21 cellular contexts compared by ENCODE assay signal in genomic region chr3:13104511-13104910, GRCh38. TPM values are rescaled to one million over a fixed set of nuclear protein-coding genes. Genes with fewer than 3 reads are reported as not detected.
DNase-seq lines count a peak whose midpoint lies in the region; ATAC-seq and TF ChIP-seq lines count a peak whose summit lies in the region.
"Had no signal": no experiment of that assay in that cellular context is flagged by ENCODE, and none has a peak within 500 bp of the region (broad histone marks: within the 10 kb centered on the region; RNA-seq: fewer than 3 reads in every experiment).

No MANE protein-coding gene starts in this region.

- H3K36me3 Mint-ChIP-seq in GM23338 (ENCODE audit: low read depth): no peaks in the 10 kb centered on the region
- H3K36me3 Mint-ChIP-seq: CD8-positive, alpha-beta T cell had no signal

- DNase-seq in GM23338 (ENCODE audit: low spot score) (no peak), iPS-NIHi11 (ENCODE audit: low spot score) (peak; percentile 42), osteoblast (ENCODE audit: insufficient read length, low spot score, missing footprints) (peak; percentile 23), NCI-H1930 (lab: John Stamatoyannopoulos, UW) (no peak)
- DNase-seq: CD8-positive, alpha-beta T cell; DND-41; IMR-90; NCI-H1092 treated with DMSO at 0.1 percent for 48 hours; NCI-H1436 treated with DMSO at 0.1 percent for 48 hours; NCI-H2029; NCI-H226; NCI-H510A treated with DMSO at 0.1 percent for 48 hours; NCI-H748 treated with DMSO at 0.1 percent for 48 hours; SJCRH30 had no signal

- H3K27me3 ChIP-seq in GM23338 (ENCODE audit: insufficient read depth) (no peaks in the 10 kb centered on the region), osteoblast (ENCODE audit: insufficient read depth, low read length) (no peaks in the 10 kb centered on the region)
- H3K27me3 ChIP-seq: SJCRH30 had no signal

- no peaks in the 10 kb centered on the region for H3K4me1 ChIP-seq in GM23338 (ENCODE audit: insufficient read depth)
- H3K4me1 ChIP-seq in osteoblast (ENCODE audit: insufficient read depth, low read length): peaks cover 15% of the 10 kb centered on the region
- H3K4me1 ChIP-seq: HAP-1 had no signal

- TF ChIP-seq CTCF in C4-2B (conservative IDR thresholded peaks at IDR 0.05) (no peak), GM23338 (conservative IDR thresholded peaks at IDR 0.05; ENCODE audit: low read depth in 2 of 2) (0 out of 4 replicates have a peak, but pooled peaks of 1 of the 2 experiments have one; percentile 23), osteoblast (IDR thresholded peaks at IDR 0.05; ENCODE audit: extremely low read depth, low read depth, low read length) (no peak)

- no peaks in the 10 kb centered on the region for H3F3A ChIP-seq in GM23338 (replicated peaks; ENCODE audit: low read depth)

- H3K4me2 ChIP-seq in GM23338 (no peak overlapping the region), osteoblast (ENCODE audit: insufficient read depth, low read length) (no peak overlapping the region)
- H3K4me2 ChIP-seq: KMS-11 had no signal

- H3K4me3 Mint-ChIP-seq in GM23338: no peak overlapping the region
- H3K4me3 Mint-ChIP-seq: CD8-positive, alpha-beta T cell had no signal

- no peaks in the 10 kb centered on the region for H3K9me2 ChIP-seq in GM23338 (ENCODE audit: insufficient read depth)

- no peak overlapping the region for H3K27ac Mint-ChIP-seq in GM23338
- H3K27ac Mint-ChIP-seq: CD8-positive, alpha-beta T cell had no signal

- peak; percentile 23; the same call in 2 of the 3 replicates for ATAC-seq in GM23338
- ATAC-seq in HG02970 (IDR thresholded peaks at IDR 0.05; ENCODE audit: low FRiP score, unreplicated experiment): no peak
- ATAC-seq in GM21737 (IDR thresholded peaks at IDR 0.05; ENCODE audit: unreplicated experiment): no peak
- ATAC-seq: CD8-positive, alpha-beta T cell; GM12878 had no signal

- H2AFZ ChIP-seq in GM23338: no peak overlapping the region
- no peak overlapping the region for H2AFZ ChIP-seq in osteoblast (ENCODE audit: low read length)

- H3K36me3 ChIP-seq in GM23338 (ENCODE audit: insufficient read depth): no peaks in the 10 kb centered on the region
- no peaks in the 10 kb centered on the region for H3K36me3 ChIP-seq in osteoblast (ENCODE audit: insufficient read depth, low read length)
- H3K36me3 ChIP-seq: HAP-1, SJCRH30 had no signal

- no peaks in the 10 kb centered on the region for H3K9me3 ChIP-seq in osteoblast (ENCODE audit: low read depth, low read length)
- H3K9me3 ChIP-seq: HAP-1, SJCRH30 had no signal

- peaks cover 3% of the 10 kb centered on the region for H3K27me3 Mint-ChIP-seq in GM23338 (ENCODE audit: insufficient read depth, low read depth, poor library complexity)

- H3K9me3 Mint-ChIP-seq in GM23338: no peaks in the 10 kb centered on the region; the same call in 2 of the 3 replicates
- H3K9me3 Mint-ChIP-seq: CD8-positive, alpha-beta T cell had no signal

- H3K79me2 ChIP-seq in GM23338 (replicated peaks; ENCODE audit: insufficient read depth) (no peaks in the 10 kb centered on the region), osteoblast (ENCODE audit: insufficient read depth, low read length) (no peaks in the 10 kb centered on the region)

- H4K20me1 ChIP-seq in GM23338 (replicated peaks; ENCODE audit: insufficient read depth) (no peaks in the 10 kb centered on the region), osteoblast (ENCODE audit: insufficient read depth, low read length) (no peaks in the 10 kb centered on the region)

- H3K4me3 ChIP-seq in GM23338 (no peak overlapping the region), osteoblast (ENCODE audit: insufficient read depth, low read length) (no peak overlapping the region)
- H3K4me3 ChIP-seq: GM12878, HAP-1, SJCRH30 had no signal

- H3K27ac ChIP-seq in C4-2B: peak overlapping the region; percentile 83; the same call in 1 of the 2 replicates
- no peak overlapping the region for H3K27ac ChIP-seq in GM23338 (ENCODE audit: low read depth)
- H3K27ac ChIP-seq in osteoblast (ENCODE audit: low read depth, low read length): no peak overlapping the region
- H3K27ac ChIP-seq: HL-60, KMS-11, SJCRH30 had no signal

- H3K4me1 Mint-ChIP-seq in GM23338: no peaks in the 10 kb centered on the region

TF ChIP-seq in GM23338, 12 proteins besides CTCF, POLR2A, EP300 and RAD21 (continues in another document):
- TF ChIP-seq ZNF114 (CRISPR knock-in tag; IDR thresholded peaks at IDR 0.05) (no peak), ETS1 (IDR thresholded peaks at IDR 0.05) (no peak), NANOG (IDR thresholded peaks at IDR 0.05; ENCODE audit: borderline replicate concordance) (no peak), EZH2 (IDR thresholded peaks at IDR 0.05; ENCODE audit: low read depth, unreplicated experiment) (no peak), EZH2phosphoT487 (IDR thresholded peaks at IDR 0.05; ENCODE audit: unreplicated experiment) (no peak), CREB1 (CRISPR knock-in tag; IDR thresholded peaks at IDR 0.05; ENCODE audit: low read depth) (no peak), ZNF331 (CRISPR knock-in tag; IDR thresholded peaks at IDR 0.05; ENCODE audit: low read depth) (no peak), STAT1 (IDR thresholded peaks at IDR 0.05; ENCODE audit: unreplicated experiment) (no peak), POLR2AphosphoS5 (IDR thresholded peaks at IDR 0.05; ENCODE audit: low read depth) (no peak)
- TF ChIP-seq, protein P1, sequence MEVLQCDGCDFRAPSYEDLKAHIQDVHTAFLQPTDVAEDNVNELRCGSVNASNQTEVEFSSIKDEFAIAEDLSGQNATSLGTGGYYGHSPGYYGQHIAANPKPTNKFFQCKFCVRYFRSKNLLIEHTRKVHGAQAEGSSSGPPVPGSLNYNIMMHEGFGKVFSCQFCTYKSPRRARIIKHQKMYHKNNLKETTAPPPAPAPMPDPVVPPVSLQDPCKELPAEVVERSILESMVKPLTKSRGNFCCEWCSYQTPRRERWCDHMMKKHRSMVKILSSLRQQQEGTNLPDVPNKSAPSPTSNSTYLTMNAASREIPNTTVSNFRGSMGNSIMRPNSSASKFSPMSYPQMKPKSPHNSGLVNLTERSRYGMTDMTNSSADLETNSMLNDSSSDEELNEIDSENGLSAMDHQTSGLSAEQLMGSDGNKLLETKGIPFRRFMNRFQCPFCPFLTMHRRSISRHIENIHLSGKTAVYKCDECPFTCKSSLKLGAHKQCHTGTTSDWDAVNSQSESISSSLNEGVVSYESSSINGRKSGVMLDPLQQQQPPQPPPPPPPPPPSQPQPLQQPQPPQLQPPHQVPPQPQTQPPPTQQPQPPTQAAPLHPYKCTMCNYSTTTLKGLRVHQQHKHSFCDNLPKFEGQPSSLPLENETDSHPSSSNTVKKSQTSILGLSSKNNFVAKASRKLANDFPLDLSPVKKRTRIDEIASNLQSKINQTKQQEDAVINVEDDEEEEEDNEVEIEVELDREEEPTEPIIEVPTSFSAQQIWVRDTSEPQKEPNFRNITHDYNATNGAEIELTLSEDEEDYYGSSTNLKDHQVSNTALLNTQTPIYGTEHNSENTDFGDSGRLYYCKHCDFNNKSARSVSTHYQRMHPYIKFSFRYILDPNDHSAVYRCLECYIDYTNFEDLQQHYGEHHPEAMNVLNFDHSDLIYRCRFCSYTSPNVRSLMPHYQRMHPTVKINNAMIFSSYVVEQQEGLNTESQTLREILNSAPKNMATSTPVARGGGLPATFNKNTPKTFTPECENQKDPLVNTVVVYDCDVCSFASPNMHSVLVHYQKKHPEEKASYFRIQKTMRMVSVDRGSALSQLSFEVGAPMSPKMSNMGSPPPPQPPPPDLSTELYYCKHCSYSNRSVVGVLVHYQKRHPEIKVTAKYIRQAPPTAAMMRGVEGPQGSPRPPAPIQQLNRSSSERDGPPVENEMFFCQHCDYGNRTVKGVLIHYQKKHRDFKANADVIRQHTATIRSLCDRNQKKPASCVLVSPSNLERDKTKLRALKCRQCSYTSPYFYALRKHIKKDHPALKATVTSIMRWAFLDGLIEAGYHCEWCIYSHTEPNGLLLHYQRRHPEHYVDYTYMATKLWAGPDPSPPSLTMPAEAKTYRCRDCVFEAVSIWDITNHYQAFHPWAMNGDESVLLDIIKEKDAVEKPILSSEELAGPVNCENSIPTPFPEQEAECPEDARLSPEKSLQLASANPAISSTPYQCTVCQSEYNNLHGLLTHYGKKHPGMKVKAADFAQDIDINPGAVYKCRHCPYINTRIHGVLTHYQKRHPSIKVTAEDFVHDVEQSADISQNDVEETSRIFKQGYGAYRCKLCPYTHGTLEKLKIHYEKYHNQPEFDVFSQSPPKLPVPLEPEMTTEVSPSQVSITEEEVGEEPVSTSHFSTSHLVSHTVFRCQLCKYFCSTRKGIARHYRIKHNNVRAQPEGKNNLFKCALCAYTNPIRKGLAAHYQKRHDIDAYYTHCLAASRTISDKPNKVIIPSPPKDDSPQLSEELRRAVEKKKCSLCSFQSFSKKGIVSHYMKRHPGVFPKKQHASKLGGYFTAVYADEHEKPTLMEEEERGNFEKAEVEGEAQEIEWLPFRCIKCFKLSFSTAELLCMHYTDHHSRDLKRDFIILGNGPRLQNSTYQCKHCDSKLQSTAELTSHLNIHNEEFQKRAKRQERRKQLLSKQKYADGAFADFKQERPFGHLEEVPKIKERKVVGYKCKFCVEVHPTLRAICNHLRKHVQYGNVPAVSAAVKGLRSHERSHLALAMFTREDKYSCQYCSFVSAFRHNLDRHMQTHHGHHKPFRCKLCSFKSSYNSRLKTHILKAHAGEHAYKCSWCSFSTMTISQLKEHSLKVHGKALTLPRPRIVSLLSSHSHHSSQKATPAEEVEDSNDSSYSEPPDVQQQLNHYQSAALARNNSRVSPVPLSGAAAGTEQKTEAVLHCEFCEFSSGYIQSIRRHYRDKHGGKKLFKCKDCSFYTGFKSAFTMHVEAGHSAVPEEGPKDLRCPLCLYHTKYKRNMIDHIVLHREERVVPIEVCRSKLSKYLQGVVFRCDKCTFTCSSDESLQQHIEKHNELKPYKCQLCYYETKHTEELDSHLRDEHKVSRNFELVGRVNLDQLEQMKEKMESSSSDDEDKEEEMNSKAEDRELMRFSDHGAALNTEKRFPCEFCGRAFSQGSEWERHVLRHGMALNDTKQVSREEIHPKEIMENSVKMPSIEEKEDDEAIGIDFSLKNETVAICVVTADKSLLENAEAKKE (CRISPR knock-in tag; IDR thresholded peaks at IDR 0.05): no peak

RNA-seq across cellular contexts. Expression of gene IQSEC1, which starts 31.3 kb away (rescaled TPM):
- total RNA-seq in GM23338 (2014; rRNA removed; shearing (Covaris generic)): 36.2 and 51.9 TPM in 2 replicates
- 7.7 and 8.0 TPM in 2 replicates for polyA plus RNA-seq in GM23338 (2016; fragmentation: Nextera tagmentation; extraction: Ambion mirVana)
- total RNA-seq in osteoblast: 22.1 and 28.3 TPM in 2 replicates

Comparison
In these comparisons a context has a peak if more than half of its experiments do, and no peak if none do; other contexts are left out.
1. DNase-seq: peak in iPS-NIHi11 (single experiment) and osteoblast (single experiment); none in GM23338 (single experiment) and NCI-H1930 (0 of 2).